Comparison of ENCODE assay signal across 9 cellular contexts in the genomic region with DNA sequence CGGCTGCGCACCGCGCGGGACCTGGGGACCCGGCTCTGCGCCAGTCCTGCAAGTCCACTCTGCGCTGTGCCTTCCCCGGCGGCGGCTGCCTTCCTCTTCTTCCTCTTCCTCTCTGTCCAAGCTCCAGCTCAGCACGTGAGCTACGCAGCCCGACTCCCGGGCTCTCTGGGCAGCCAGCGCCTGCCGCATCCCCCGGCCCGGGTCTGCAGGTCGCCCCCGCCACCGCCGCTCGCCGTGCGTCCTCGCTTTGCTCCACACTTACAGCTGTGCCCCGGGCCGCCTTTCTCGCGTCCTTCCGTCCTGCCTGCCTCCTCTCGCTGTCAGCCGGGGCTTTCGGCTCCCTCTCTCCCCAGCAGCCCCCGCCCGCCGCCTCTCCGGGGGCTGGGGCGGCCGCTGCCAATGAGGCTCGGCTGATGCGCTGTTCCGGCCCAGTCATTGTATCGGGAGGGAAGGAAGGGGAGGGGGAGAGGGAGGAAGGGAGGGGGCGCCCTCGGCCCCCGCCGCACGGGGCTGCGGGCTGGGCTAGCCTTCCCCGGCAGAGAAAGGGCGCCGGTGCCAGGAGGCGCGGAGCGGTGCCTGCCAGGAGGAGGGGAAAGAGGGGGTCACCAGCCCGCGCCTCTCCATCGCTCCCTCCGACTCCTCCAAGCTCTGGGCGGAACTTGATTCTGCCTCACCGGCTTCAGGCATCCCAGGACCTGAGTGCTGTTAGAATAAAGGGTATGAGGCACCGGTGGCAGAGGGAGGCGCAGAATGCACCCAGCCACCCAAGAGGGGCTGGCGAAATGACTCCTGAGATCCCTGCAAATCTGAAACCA.
DNase-seq lines count a peak whose midpoint lies in the region; ATAC-seq and TF ChIP-seq lines count a peak whose summit lies in the region.
"Had no signal": no experiment of that assay in that cellular context is flagged by ENCODE, and none has a peak within 500 bp of the region (broad histone marks: within the 10 kb centered on the region; RNA-seq: fewer than 3 reads in every experiment).

No MANE protein-coding gene starts in this region.

- no peak overlapping the region for H2BK15ac ChIP-seq in mesenchymal stem cell (ENCODE audit: low read depth, poor library complexity, severe bottlenecking)

- no peak overlapping the region for H3K4ac ChIP-seq in mesenchymal stem cell (ENCODE audit: low read depth in 1 of 2, low read length in 2 of 2)

- TF ChIP-seq CTCF in upper lobe of left lung (IDR thresholded peaks at IDR 0.05) = no peak

- no peak overlapping the region for H2BK120ac ChIP-seq in mesenchymal stem cell (ENCODE audit: low read depth, low read length)

- no peak overlapping the region for H2BK12ac ChIP-seq in mesenchymal stem cell (ENCODE audit: low read length in 2 of 2)

- no peak overlapping the region for H4K8ac ChIP-seq in mesenchymal stem cell (ENCODE audit: low read length)

- WGBS in mesenchymal stem cell = 3% methylated on average over 51 of the region's 66 CpGs
- 2% methylated on average over 33 to 46 of the region's 66 CpGs for WGBS in upper lobe of left lung, 2 donors

- H3K4me2 ChIP-seq in mesenchymal stem cell (ENCODE audit: low read length, poor library complexity, severe bottlenecking) = peak overlapping the region; percentile 64

- H3K9ac ChIP-seq in endocrine pancreas (ENCODE audit: control insufficient read depth, insufficient read depth, low read length) = no peak overlapping the region
- H3K9ac ChIP-seq in mesenchymal stem cell (ENCODE audit: low read length) = no peak overlapping the region

- H3K79me1 ChIP-seq in mesenchymal stem cell (replicated peaks; ENCODE audit: low read length, poor library complexity, severe bottlenecking) = no peaks in the 10 kb centered on the region

- no peak overlapping the region for H4K91ac ChIP-seq in mesenchymal stem cell (ENCODE audit: low read length)

- H3K27me3 ChIP-seq in endocrine pancreas (ENCODE audit: control insufficient read depth, insufficient read depth, low read length) (no peaks in the 10 kb centered on the region), mesenchymal stem cell (ENCODE audit: control insufficient read depth in 1 of 2, insufficient read depth in 1 of 2, low read length in 2 of 2) (peaks cover 51 to 52% of the 10 kb centered on the region in 2 experiments), upper lobe of left lung (peaks cover 0 to 13% (median 0%) of the 10 kb centered on the region in 4 donors)

- no peak overlapping the region for H2BK5ac ChIP-seq in mesenchymal stem cell (ENCODE audit: low read depth, low read length, poor library complexity, severe bottlenecking)

- no peak overlapping the region for H3K14ac ChIP-seq in mesenchymal stem cell (ENCODE audit: low read length in 2 of 2)

- H2AK5ac ChIP-seq in mesenchymal stem cell (ENCODE audit: low read length, severe bottlenecking) = no peak overlapping the region

- peak; percentile 62 for DNase-seq in SKM-1 treated with dmso at 0.1 percent for 144 hours (lab: John Stamatoyannopoulos, UW; ENCODE audit: unreplicated experiment)
- no peak for DNase-seq in SKM-1 (lab: John Stamatoyannopoulos, UW; ENCODE audit: unreplicated experiment)
- DNase-seq in mesenchymal stem cell = peak; percentile 2
- peak in 1 of 2 donors; percentile 88 for DNase-seq in upper lobe of left lung
- no peak for DNase-seq in SW480 (ENCODE audit: low spot score)
- no peak for DNase-seq in activated T-cell treated with anti-CD3 and anti-CD28 coated beads, Interleukin-2, amount 50 U/mL, for 48 hours
- DNase-seq: CD4-positive, CD25-positive, alpha-beta regulatory T cell had no signal

- ATAC-seq in upper lobe of left lung (ENCODE audit: low FRiP score in 2 of 2) (peak; percentile 9 to 76), HG02588 (IDR thresholded peaks at IDR 0.05; ENCODE audit: unreplicated experiment) (no peak)

- no peak overlapping the region for H2AFZ ChIP-seq in mesenchymal stem cell (ENCODE audit: low read depth, low read length)

- H3K27ac ChIP-seq in mesenchymal stem cell (ENCODE audit: low read length, poor library complexity, severe bottlenecking) = no peak overlapping the region
- peak overlapping the region; percentile 67 to 81 (median 74) for H3K27ac ChIP-seq in upper lobe of left lung

- H3K4me1 ChIP-seq in endocrine pancreas (ENCODE audit: control insufficient read depth, insufficient read depth, low read length) = no peaks in the 10 kb centered on the region
- peaks cover 16% of the 10 kb centered on the region for H3K4me1 ChIP-seq in mesenchymal stem cell (ENCODE audit: control insufficient read depth, insufficient read depth, low read depth, low read length)
- H3K4me1 ChIP-seq in upper lobe of left lung = peaks cover 9 to 23% (median 16%) of the 10 kb centered on the region in 4 donors

- H3K36me3 ChIP-seq in endocrine pancreas (ENCODE audit: control insufficient read depth, insufficient read depth, low read length) (no peaks in the 10 kb centered on the region), mesenchymal stem cell (ENCODE audit: control insufficient read depth in 1 of 2, insufficient read depth in 2 of 2, low read depth in 1 of 2, low read length in 2 of 2) (no peaks in the 10 kb centered on the region), upper lobe of left lung (no peaks in the 10 kb centered on the region)

- no peak overlapping the region for H3K23ac ChIP-seq in mesenchymal stem cell (ENCODE audit: low read length in 2 of 2)

- no peak overlapping the region for H3K18ac ChIP-seq in mesenchymal stem cell (ENCODE audit: low read depth in 1 of 2, low read length in 2 of 2)

- no peak for TF ChIP-seq EP300 in upper lobe of left lung (IDR thresholded peaks at IDR 0.05)

- no peaks in the 10 kb centered on the region for H3K9me3 ChIP-seq in endocrine pancreas (ENCODE audit: control insufficient read depth, low read length)
- H3K9me3 ChIP-seq in mesenchymal stem cell (ENCODE audit: control insufficient read depth, low read length) = no peaks in the 10 kb centered on the region
- no peaks in the 10 kb centered on the region for H3K9me3 ChIP-seq in upper lobe of left lung

- peak in 1 of 4 donors; percentile 30 for TF ChIP-seq POLR2A in upper lobe of left lung (IDR thresholded peaks at IDR 0.05)

- H3K4me3 ChIP-seq in endocrine pancreas (ENCODE audit: control insufficient read depth, insufficient read depth, low read length) = peak overlapping the region; percentile 26
- peak overlapping the region; percentile 47 to 60 for H3K4me3 ChIP-seq in mesenchymal stem cell (ENCODE audit: insufficient read depth in 1 of 2, low read depth in 1 of 2, low read length in 2 of 2)
- peak overlapping the region; percentile 25 to 76 (median 62) for H3K4me3 ChIP-seq in upper lobe of left lung

Comparison
In these comparisons a context has a peak if more than half of its experiments do, and no peak if none do; other contexts are left out.
1. DNase-seq: peak in SKM-1 treated with dmso at 0.1 percent for 144 hours (single experiment) and mesenchymal stem cell (single experiment); none in SKM-1 (single experiment), SW480 (single experiment) and activated T-cell treated with anti-CD3 and anti-CD28 coated beads, Interleukin-2, amount 50 U/mL, for 48 hours (0 of 2).
2. Peak in every context shown above with its lines, with median percentiles within 50 percentile points of each other: H3K4me3 ChIP-seq.